8 cellular contexts compared by ENCODE assay signal in the genomic region with DNA sequence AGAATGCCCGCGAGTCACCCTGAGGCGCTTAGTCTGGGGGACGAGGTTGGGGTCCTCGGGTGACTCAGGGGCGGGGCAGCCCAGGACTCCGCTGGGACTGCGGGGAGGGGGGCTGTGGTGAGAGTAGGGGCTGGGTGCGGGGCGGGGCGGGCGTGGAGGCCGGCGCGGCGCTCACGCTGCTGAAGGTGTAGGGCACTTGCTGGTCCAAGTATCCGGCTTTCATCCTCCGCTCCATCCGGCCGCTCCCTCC. TPM values are rescaled to one million over a fixed set of nuclear protein-coding genes. Genes with fewer than 3 reads are reported as not detected.
DNase-seq lines count a peak whose midpoint lies in the region; ATAC-seq, FAIRE-seq and TF ChIP-seq lines count a peak whose summit lies in the region.

No MANE protein-coding gene starts in this region.

- peak overlapping the region; percentile 52 for H3K4me3 ChIP-seq in MG63
- H3K4me3 ChIP-seq in astrocyte (ENCODE audit: insufficient read depth, low read depth, low read length), result peak overlapping the region; percentile 78

- peaks cover 5% of the 10 kb centered on the region for H3K79me2 ChIP-seq in astrocyte (ENCODE audit: insufficient read depth, low read length)

- H3K36me3 Mint-ChIP-seq in astrocyte (ENCODE audit: low read depth, unreplicated experiment), result peaks cover 1% of the 10 kb centered on the region

- H3K27ac ChIP-seq in astrocyte (ENCODE audit: low read depth, low read length), result peak overlapping the region; percentile 81

- ATAC-seq in GM18870 (IDR thresholded peaks at IDR 0.05; ENCODE audit: unreplicated experiment), result no peak

- TF ChIP-seq CTCF in GM10266 (IDR thresholded peaks at IDR 0.05; ENCODE audit: control insufficient read depth, insufficient read depth, low read depth, missing control alignments) (no peak), astrocyte (IDR thresholded peaks at IDR 0.05; ENCODE audit: insufficient read depth, low read depth, low read length) (no peak)

- H3K27me3 Mint-ChIP-seq in astrocyte (ENCODE audit: low read depth, unreplicated experiment), result peaks cover 38% of the 10 kb centered on the region

- H3K9me3 Mint-ChIP-seq in astrocyte (ENCODE audit: unreplicated experiment), result no peaks in the 10 kb centered on the region

- H3K9ac ChIP-seq in astrocyte (ENCODE audit: low read length), result peak overlapping the region; percentile 90

- H4K20me1 ChIP-seq in astrocyte (ENCODE audit: insufficient read depth, low read length), result no peaks in the 10 kb centered on the region

- H3K4me1 Mint-ChIP-seq in astrocyte (ENCODE audit: low read depth, unreplicated experiment), result peaks cover 24% of the 10 kb centered on the region

- H3K4me2 ChIP-seq in astrocyte (ENCODE audit: low read length), result peak overlapping the region; percentile 90

- H3K27ac Mint-ChIP-seq in astrocyte (ENCODE audit: unreplicated experiment), result peak overlapping the region; percentile 96

- FAIRE-seq in astrocyte (lab: Jason Lieb, UNC), result no peak

- H3K27me3 ChIP-seq in MG63 (0 out of 2 replicates have a peak, but pooled peaks cover 2% of the 10 kb centered on the region), astrocyte (ENCODE audit: insufficient read depth, low read length) (peaks cover 3% of the 10 kb centered on the region)

- H3K4me1 ChIP-seq in astrocyte (ENCODE audit: insufficient read depth, low read length), result peaks cover 26% of the 10 kb centered on the region

- H3K36me3 ChIP-seq in MG63 (no peaks in the 10 kb centered on the region), astrocyte (ENCODE audit: insufficient read depth, low read length) (no peaks in the 10 kb centered on the region)

- peak overlapping the region; percentile 13 for H2AFZ ChIP-seq in astrocyte (ENCODE audit: low read depth, low read length)

- DNase-seq in GM10266 (ENCODE audit: extremely low spot score), result peak; percentile 52
- no peak for DNase-seq in MG63
- peak; percentile 20 for DNase-seq in astrocyte (ENCODE audit: low read depth)
- DNase-seq in iris pigment epithelial cell (ENCODE audit: low read depth), result peak; percentile 61
- DNase-seq in stimulated activated naive CD4-positive, alpha-beta T cell (lab: John Stamatoyannopoulos, UW), result peak in 4 of 6 experiments; percentile 8 to 45 (median 18)
- DNase-seq in islet precursor cell, result no peak
- DNase-seq in UCSD-AML1 (lab: John Stamatoyannopoulos, UW; ENCODE audit: unreplicated experiment), result no peak

- H3K9me3 ChIP-seq in MG63 (no peaks in the 10 kb centered on the region), astrocyte (ENCODE audit: insufficient read depth, low read depth, low read length) (no peaks in the 10 kb centered on the region)

- peak overlapping the region; percentile 88 for H3K4me3 Mint-ChIP-seq in astrocyte (ENCODE audit: unreplicated experiment)

RNA-seq across cellular contexts. Expression of a gene that starts 0.8 kb away (rescaled TPM):
- 2.4 and 4.5 TPM in 2 replicates for total RNA-seq in MG63 (2014; rRNA removed; shearing (Covaris generic); ENCODE audit: low replicate concordance)
- 10.6 and 11.4 TPM in 2 replicates for total RNA-seq in astrocyte

Comparison
In these comparisons a context has a peak if more than half of its experiments do, and no peak if none do; other contexts are left out.
1. DNase-seq: peak in GM10266 (single experiment), astrocyte (single experiment), iris pigment epithelial cell (single experiment) and stimulated activated naive CD4-positive, alpha-beta T cell (4 of 6); none in MG63 (single experiment), islet precursor cell (single experiment) and UCSD-AML1 (single experiment).